Comparison of ENCODE assay signal across 9 cellular contexts in the genomic region with DNA sequence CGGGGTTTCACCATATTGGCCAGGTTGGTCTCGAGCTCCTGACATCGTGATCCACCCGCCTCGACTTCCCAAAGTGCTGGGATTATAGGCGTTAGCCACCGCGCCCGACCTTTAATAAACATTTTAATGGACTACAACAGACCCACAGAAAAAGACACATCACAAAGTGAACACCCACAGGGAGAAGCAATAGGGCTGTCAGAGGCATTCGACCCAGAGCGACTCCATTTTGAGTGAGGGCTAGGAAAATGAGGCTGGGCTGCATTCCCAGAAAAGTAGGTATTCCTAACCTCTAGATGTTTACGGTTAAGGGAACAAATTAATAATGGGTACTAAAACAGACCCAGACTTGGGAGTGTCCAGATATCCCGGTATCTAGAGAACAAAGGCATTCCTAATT. TPM values are rescaled to one million over a fixed set of nuclear protein-coding genes. Genes with fewer than 3 reads are reported as not detected.
DNase-seq lines count a peak whose midpoint lies in the region; TF ChIP-seq lines count a peak whose summit lies in the region.
"Had no signal": no experiment of that assay in that cellular context is flagged by ENCODE, and none has a peak within 500 bp of the region (broad histone marks: within the 10 kb centered on the region; RNA-seq: fewer than 3 reads in every experiment).

No MANE protein-coding gene starts in this region.

- peak overlapping the region; percentile 81 for H3K9ac ChIP-seq in SK-N-MC (ENCODE audit: insufficient read length)

- intact Hi-C loops in posterior vena cava (cut with DNase I) = loop anchor here in 1 of 2 donors (10.0 kb wide), 1 partner anchor 53 kb away; a partner anchor contains a TSS

- H3K4me3 ChIP-seq in GM08714 (ENCODE audit: low read length) = peak overlapping the region; percentile 91
- H3K4me3 ChIP-seq in SK-N-MC = peak overlapping the region; percentile 89
- peak overlapping the region; percentile 89 for H3K4me3 ChIP-seq in fibroblast of mammary gland (ENCODE audit: control insufficient read depth, low read depth, low read length)

- peaks cover 29% of the 10 kb centered on the region for H3K9me3 ChIP-seq in SK-N-MC (ENCODE audit: low read depth, low read length)

- H3K27ac ChIP-seq in SK-N-MC = peak overlapping the region; percentile 77

- no peak for DNase-seq in SK-N-MC (ENCODE audit: low read depth, low spot score)
- no peak for DNase-seq in fibroblast of mammary gland (ENCODE audit: low read depth)
- DNase-seq in posterior vena cava (ENCODE audit: low spot score) = peak; percentile 0
- no peak for DNase-seq in stimulated activated CD4-positive, alpha-beta T cell treated with anti-CD3 and anti-CD28 coated beads, Interleukin-2, amount 100 ng/mL, for 24 hours
- DNase-seq in amygdala (lab: John Stamatoyannopoulos, UW) = no peak
- DNase-seq in NCI-H345 treated with DMSO at 0.1 percent for 48 hours (lab: John Stamatoyannopoulos, UW; ENCODE audit: unreplicated experiment) = no peak
- DNase-seq in NCI-H446 (lab: John Stamatoyannopoulos, UW) = no peak
- DNase-seq: T1000 had no signal

- no peak for TF ChIP-seq CTCF in fibroblast of mammary gland (conservative IDR thresholded peaks at IDR 0.05; ENCODE audit: control insufficient read depth, insufficient read depth, low read depth, low read length)

- peaks cover 60% of the 10 kb centered on the region for H3K36me3 ChIP-seq in SK-N-MC (ENCODE audit: insufficient read depth, low read length)

RNA-seq across cellular contexts. Expression of a gene that starts 1.0 kb away (rescaled TPM):
- 1 to 10 TPM; 5.1 to 5.5 TPM for total RNA-seq in posterior vena cava

RNA-seq across cellular contexts. Expression of a gene that starts 27.4 kb away (rescaled TPM):
- 10 to 100 TPM; 17.7 to 25.0 TPM for total RNA-seq in posterior vena cava

RNA-seq across cellular contexts. Expression of a gene that starts 49.0 kb away (rescaled TPM):
- total RNA-seq in posterior vena cava = 10 to 100 TPM; 12.2 to 15.8 TPM

RNA-seq across cellular contexts. Expression of a gene that starts 49.0 kb away (rescaled TPM):
- total RNA-seq in posterior vena cava = 1 to 10 TPM; 2.5 to 2.6 TPM
